ENCODE assay signal across 1 cellular context in the genomic region with DNA sequence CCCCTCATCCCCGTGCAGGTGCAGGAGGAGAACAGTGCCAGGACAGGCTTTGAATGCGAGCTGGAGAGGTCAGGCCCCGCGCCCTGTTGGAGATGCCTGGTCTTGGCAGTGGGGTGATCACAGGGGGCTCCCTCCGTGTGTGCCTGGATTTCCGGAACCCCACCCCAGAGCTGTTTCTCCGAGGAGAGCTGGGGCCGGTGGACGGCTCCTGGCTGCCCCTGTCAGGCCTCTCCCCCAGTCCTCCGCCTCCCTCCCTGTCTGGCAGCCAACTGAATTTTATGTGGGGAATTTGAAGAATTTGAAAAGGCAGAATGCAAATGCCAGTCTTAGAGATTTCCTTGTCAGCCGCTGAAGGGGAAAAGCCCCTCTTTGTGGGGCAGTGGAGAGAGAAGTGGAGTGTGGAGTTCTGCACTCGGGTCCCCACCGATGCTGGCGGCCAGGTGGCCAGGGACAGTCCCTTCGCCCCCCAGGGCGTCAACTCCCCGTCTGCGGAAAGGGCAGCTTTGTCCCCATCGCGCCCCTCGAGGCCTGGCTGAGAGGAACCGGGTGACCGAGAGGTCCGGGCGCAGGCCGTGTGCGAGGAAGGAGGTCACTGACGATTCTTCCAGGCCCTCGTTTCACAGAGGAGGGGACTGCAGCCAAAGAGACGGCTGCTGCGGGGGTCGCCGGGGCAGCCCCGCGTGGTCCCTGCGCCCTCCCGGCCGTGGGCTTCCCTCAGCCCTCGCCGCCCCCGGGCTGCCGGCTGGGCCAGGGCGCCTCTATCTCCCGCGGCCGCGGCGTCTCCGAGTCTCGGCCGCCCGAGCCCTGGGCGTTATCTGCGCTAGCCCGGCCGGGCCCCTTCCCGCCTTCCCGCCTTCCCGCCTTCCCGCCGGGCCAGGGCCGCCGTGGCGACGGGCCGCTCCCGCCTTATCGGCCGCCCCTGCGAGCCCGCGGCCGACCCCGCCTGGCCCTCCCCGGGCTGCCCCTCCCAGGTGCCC.
TF ChIP-seq lines count a peak whose summit lies in the region.

No MANE protein-coding gene starts in this region.

TF ChIP-seq in K562, 482 proteins besides CTCF, POLR2A, EP300 and RAD21 (continued from another document and continues in another):
- TF ChIP-seq, protein P1, sequence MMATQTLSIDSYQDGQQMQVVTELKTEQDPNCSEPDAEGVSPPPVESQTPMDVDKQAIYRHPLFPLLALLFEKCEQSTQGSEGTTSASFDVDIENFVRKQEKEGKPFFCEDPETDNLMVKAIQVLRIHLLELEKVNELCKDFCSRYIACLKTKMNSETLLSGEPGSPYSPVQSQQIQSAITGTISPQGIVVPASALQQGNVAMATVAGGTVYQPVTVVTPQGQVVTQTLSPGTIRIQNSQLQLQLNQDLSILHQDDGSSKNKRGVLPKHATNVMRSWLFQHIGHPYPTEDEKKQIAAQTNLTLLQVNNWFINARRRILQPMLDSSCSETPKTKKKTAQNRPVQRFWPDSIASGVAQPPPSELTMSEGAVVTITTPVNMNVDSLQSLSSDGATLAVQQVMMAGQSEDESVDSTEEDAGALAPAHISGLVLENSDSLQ (IDR thresholded peaks at IDR 0.05) = no peak
- TF ChIP-seq ZNF197 (CRISPR knock-in tag; IDR thresholded peaks at IDR 0.05; ENCODE audit: low read depth) (0 out of 2 replicates have a peak, but pooled peaks have one; percentile 2), ZNF780A (CRISPR knock-in tag; IDR thresholded peaks at IDR 0.05) (no peak), TCF7L2 (IDR thresholded peaks at IDR 0.05; ENCODE audit: low read depth, low read length) (no peak), CEBPG (CRISPR knock-in tag; IDR thresholded peaks at IDR 0.05) (no peak), CEBPG (tag; conservative IDR thresholded peaks at IDR 0.05 in 1 of 2, IDR thresholded peaks at IDR 0.05 in 1 of 2) (no peak), HCFC1 (IDR thresholded peaks at IDR 0.05; ENCODE audit: low read depth, low read length) (no peak), CCAR2 (IDR thresholded peaks at IDR 0.05; ENCODE audit: low read depth, low read length) (no peak), ZKSCAN3 (CRISPR knock-in tag; IDR thresholded peaks at IDR 0.05) (no peak)
- TF ChIP-seq, protein P2, sequence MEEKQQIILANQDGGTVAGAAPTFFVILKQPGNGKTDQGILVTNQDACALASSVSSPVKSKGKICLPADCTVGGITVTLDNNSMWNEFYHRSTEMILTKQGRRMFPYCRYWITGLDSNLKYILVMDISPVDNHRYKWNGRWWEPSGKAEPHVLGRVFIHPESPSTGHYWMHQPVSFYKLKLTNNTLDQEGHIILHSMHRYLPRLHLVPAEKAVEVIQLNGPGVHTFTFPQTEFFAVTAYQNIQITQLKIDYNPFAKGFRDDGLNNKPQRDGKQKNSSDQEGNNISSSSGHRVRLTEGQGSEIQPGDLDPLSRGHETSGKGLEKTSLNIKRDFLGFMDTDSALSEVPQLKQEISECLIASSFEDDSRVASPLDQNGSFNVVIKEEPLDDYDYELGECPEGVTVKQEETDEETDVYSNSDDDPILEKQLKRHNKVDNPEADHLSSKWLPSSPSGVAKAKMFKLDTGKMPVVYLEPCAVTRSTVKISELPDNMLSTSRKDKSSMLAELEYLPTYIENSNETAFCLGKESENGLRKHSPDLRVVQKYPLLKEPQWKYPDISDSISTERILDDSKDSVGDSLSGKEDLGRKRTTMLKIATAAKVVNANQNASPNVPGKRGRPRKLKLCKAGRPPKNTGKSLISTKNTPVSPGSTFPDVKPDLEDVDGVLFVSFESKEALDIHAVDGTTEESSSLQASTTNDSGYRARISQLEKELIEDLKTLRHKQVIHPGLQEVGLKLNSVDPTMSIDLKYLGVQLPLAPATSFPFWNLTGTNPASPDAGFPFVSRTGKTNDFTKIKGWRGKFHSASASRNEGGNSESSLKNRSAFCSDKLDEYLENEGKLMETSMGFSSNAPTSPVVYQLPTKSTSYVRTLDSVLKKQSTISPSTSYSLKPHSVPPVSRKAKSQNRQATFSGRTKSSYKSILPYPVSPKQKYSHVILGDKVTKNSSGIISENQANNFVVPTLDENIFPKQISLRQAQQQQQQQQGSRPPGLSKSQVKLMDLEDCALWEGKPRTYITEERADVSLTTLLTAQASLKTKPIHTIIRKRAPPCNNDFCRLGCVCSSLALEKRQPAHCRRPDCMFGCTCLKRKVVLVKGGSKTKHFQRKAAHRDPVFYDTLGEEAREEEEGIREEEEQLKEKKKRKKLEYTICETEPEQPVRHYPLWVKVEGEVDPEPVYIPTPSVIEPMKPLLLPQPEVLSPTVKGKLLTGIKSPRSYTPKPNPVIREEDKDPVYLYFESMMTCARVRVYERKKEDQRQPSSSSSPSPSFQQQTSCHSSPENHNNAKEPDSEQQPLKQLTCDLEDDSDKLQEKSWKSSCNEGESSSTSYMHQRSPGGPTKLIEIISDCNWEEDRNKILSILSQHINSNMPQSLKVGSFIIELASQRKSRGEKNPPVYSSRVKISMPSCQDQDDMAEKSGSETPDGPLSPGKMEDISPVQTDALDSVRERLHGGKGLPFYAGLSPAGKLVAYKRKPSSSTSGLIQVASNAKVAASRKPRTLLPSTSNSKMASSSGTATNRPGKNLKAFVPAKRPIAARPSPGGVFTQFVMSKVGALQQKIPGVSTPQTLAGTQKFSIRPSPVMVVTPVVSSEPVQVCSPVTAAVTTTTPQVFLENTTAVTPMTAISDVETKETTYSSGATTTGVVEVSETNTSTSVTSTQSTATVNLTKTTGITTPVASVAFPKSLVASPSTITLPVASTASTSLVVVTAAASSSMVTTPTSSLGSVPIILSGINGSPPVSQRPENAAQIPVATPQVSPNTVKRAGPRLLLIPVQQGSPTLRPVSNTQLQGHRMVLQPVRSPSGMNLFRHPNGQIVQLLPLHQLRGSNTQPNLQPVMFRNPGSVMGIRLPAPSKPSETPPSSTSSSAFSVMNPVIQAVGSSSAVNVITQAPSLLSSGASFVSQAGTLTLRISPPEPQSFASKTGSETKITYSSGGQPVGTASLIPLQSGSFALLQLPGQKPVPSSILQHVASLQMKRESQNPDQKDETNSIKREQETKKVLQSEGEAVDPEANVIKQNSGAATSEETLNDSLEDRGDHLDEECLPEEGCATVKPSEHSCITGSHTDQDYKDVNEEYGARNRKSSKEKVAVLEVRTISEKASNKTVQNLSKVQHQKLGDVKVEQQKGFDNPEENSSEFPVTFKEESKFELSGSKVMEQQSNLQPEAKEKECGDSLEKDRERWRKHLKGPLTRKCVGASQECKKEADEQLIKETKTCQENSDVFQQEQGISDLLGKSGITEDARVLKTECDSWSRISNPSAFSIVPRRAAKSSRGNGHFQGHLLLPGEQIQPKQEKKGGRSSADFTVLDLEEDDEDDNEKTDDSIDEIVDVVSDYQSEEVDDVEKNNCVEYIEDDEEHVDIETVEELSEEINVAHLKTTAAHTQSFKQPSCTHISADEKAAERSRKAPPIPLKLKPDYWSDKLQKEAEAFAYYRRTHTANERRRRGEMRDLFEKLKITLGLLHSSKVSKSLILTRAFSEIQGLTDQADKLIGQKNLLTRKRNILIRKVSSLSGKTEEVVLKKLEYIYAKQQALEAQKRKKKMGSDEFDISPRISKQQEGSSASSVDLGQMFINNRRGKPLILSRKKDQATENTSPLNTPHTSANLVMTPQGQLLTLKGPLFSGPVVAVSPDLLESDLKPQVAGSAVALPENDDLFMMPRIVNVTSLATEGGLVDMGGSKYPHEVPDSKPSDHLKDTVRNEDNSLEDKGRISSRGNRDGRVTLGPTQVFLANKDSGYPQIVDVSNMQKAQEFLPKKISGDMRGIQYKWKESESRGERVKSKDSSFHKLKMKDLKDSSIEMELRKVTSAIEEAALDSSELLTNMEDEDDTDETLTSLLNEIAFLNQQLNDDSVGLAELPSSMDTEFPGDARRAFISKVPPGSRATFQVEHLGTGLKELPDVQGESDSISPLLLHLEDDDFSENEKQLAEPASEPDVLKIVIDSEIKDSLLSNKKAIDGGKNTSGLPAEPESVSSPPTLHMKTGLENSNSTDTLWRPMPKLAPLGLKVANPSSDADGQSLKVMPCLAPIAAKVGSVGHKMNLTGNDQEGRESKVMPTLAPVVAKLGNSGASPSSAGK (IDR thresholded peaks at IDR 0.05) = peak; percentile 91
- TF ChIP-seq, protein P3, sequence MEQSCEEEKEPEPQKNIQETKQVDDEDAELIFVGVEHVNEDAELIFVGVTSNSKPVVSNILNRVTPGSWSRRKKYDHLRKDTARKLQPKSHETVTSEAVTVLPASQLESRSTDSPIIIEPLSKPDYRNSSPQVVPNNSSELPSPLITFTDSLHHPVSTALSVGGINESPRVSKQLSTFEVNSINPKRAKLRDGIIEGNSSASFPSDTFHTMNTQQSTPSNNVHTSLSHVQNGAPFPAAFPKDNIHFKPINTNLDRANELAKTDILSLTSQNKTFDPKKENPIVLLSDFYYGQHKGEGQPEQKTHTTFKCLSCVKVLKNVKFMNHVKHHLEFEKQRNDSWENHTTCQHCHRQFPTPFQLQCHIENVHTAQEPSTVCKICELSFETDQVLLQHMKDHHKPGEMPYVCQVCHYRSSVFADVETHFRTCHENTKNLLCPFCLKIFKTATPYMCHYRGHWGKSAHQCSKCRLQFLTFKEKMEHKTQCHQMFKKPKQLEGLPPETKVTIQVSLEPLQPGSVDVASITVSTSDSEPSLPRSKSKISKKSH (CRISPR knock-in tag; IDR thresholded peaks at IDR 0.05) = no peak
- TF ChIP-seq, protein P4, sequence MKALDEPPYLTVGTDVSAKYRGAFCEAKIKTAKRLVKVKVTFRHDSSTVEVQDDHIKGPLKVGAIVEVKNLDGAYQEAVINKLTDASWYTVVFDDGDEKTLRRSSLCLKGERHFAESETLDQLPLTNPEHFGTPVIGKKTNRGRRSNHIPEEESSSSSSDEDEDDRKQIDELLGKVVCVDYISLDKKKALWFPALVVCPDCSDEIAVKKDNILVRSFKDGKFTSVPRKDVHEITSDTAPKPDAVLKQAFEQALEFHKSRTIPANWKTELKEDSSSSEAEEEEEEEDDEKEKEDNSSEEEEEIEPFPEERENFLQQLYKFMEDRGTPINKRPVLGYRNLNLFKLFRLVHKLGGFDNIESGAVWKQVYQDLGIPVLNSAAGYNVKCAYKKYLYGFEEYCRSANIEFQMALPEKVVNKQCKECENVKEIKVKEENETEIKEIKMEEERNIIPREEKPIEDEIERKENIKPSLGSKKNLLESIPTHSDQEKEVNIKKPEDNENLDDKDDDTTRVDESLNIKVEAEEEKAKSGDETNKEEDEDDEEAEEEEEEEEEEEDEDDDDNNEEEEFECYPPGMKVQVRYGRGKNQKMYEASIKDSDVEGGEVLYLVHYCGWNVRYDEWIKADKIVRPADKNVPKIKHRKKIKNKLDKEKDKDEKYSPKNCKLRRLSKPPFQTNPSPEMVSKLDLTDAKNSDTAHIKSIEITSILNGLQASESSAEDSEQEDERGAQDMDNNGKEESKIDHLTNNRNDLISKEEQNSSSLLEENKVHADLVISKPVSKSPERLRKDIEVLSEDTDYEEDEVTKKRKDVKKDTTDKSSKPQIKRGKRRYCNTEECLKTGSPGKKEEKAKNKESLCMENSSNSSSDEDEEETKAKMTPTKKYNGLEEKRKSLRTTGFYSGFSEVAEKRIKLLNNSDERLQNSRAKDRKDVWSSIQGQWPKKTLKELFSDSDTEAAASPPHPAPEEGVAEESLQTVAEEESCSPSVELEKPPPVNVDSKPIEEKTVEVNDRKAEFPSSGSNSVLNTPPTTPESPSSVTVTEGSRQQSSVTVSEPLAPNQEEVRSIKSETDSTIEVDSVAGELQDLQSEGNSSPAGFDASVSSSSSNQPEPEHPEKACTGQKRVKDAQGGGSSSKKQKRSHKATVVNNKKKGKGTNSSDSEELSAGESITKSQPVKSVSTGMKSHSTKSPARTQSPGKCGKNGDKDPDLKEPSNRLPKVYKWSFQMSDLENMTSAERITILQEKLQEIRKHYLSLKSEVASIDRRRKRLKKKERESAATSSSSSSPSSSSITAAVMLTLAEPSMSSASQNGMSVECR (CRISPR knock-in tag; IDR thresholded peaks at IDR 0.05) = no peak
- TF ChIP-seq, protein P5, sequence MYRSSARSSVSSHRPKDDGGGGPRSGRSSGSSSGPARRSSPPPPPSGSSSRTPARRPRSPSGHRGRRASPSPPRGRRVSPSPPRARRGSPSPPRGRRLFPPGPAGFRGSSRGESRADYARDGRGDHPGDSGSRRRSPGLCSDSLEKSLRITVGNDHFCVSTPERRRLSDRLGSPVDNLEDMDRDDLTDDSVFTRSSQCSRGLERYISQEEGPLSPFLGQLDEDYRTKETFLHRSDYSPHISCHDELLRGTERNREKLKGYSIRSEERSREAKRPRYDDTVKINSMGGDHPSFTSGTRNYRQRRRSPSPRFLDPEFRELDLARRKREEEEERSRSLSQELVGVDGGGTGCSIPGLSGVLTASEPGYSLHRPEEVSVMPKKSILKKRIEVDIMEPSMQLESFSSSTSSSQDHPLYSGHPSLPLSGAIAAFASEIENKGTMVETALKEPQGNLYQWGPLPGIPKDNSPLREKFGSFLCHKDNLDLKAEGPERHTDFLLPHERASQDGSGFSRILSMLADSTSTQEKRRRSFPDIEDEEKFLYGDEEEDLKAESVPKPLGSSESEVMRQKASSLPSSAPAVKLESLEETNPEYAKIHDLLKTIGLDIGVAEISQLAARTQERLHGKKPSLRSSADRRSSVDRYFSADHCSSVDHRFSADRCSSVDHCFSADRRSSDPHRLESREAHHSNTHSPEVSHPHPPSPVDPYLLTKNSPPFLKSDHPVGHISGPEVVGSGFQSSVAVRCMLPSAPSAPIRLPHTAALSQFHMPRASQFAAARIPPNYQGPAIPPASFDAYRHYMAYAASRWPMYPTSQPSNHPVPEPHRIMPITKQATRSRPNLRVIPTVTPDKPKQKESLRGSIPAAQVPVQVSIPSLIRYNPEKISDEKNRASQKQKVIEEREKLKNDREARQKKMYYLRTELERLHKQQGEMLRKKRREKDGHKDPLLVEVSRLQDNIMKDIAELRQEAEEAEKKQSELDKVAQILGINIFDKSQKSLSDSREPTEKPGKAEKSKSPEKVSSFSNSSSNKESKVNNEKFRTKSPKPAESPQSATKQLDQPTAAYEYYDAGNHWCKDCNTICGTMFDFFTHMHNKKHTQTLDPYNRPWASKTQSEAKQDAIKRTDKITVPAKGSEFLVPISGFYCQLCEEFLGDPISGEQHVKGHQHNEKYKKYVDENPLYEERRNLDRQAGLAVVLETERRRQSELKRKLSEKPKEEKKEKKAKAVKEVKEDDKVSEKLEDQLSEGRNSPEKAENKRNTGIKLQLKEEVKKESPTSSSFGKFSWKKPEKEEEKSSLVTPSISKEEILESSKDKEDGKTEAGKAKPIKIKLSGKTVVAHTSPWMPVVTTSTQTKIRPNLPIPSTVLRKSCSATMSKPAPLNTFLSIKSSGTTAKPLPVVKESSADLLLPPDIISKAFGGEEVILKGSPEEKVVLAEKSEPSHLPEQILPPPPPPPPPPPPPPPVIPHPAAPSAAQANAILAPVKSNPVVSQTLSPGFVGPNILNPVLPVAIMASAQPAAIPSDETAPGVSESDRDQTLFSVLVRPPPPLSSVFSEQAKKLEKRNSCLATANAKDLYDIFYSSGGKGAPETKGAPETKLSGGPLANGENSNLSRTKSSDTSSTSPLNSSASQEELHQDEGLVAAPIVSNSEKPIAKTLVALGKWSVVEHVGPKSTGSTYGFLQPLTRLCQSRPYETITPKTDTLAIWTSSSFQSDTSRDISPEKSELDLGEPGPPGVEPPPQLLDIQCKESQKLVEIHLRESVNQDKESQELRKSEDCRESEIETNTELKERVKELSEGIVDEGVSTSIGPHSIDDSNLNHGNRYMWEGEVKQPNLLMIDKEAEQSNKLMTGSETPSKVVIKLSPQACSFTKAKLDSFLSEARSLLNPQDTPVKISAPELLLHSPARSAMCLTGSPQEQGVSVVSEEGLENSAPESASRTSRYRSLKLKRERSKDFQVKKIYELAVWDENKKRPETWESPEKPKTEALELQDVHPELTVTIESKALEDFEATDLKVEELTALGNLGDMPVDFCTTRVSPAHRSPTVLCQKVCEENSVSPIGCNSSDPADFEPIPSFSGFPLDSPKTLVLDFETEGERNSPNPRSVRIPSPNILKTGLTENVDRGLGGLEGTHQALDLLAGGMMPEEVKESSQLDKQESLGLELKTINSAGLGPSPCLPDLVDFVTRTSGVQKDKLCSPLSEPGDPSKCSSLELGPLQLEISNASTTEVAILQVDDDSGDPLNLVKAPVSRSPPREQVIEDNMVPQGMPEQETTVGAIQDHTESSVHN (IDR thresholded peaks at IDR 0.05; ENCODE audit: borderline replicate concordance in 1 of 2, low read depth in 1 of 2) = no peak
